In genomic region chr1:79079770-79080169, GRCh38 we compare ENCODE assay signal across 8 cellular contexts.
DNase-seq lines count a peak whose midpoint lies in the region; ATAC-seq and TF ChIP-seq lines count a peak whose summit lies in the region.

No MANE protein-coding gene starts in this region.

- no peak for TF ChIP-seq POLR2A in stomach (IDR thresholded peaks at IDR 0.05)

- no peaks in the 10 kb centered on the region for H3K4me1 ChIP-seq in stomach

- ATAC-seq in HG02870 (IDR thresholded peaks at IDR 0.05; ENCODE audit: unreplicated experiment), result no peak

- H3K27me3 ChIP-seq in stomach, result no peaks in the 10 kb centered on the region

- peak overlapping the region; percentile 44 for H3K27ac Mint-ChIP-seq in nephron progenitor cell

- H3K36me3 Mint-ChIP-seq in nephron progenitor cell (ENCODE audit: low read depth), result peaks cover 8% of the 10 kb centered on the region

- H3K27me3 Mint-ChIP-seq in nephron progenitor cell (ENCODE audit: low read depth, poor library complexity), result no peaks in the 10 kb centered on the region

- H3K9me3 Mint-ChIP-seq in nephron progenitor cell, result peaks cover 10% of the 10 kb centered on the region

- no peak overlapping the region for H3K27ac ChIP-seq in epithelial cell of prostate
- H3K27ac ChIP-seq in stomach, result no peak overlapping the region

- intact Hi-C loops in stomach (cut with DNase I; ENCODE audit: low total_unique reads), result no loop called here

- no peak for TF ChIP-seq EP300 in stomach (IDR thresholded peaks at IDR 0.05)

- peaks cover 27% of the 10 kb centered on the region for H3K4me1 Mint-ChIP-seq in nephron progenitor cell

- TF ChIP-seq CTCF in nephron progenitor cell (IDR thresholded peaks at IDR 0.05), result no peak
- TF ChIP-seq CTCF in stomach (IDR thresholded peaks at IDR 0.05), result no peak

- no peak overlapping the region for H3K4me3 Mint-ChIP-seq in nephron progenitor cell

- peak; percentile 97 for DNase-seq in DMS53 treated with DMSO at 0.1 percent for 48 hours (lab: John Stamatoyannopoulos, UW; ENCODE audit: unreplicated experiment)
- DNase-seq in NCI-H510A (lab: John Stamatoyannopoulos, UW), result peak; percentile 61
- peak; percentile 26 for DNase-seq in epithelial cell of prostate (ENCODE audit: low read depth, low spot score)
- peak; percentile 18 for DNase-seq in nephron progenitor cell
- DNase-seq in NCI-H2081 treated with DMSO at 0.1 percent for 48 hours (lab: John Stamatoyannopoulos, UW), result no peak
- DNase-seq in DMS79 treated with DMSO at 0.1 percent for 48 hours (lab: John Stamatoyannopoulos, UW), result no peak
- DNase-seq in stomach, result no peak

- no peaks in the 10 kb centered on the region for H3K9me3 ChIP-seq in stomach

- no peaks in the 10 kb centered on the region for H3K36me3 ChIP-seq in stomach

- no peak overlapping the region for H3K4me3 ChIP-seq in stomach

Comparison
In these comparisons a context has a peak if more than half of its experiments do, and no peak if none do; other contexts are left out.
1. DNase-seq: peak in DMS53 treated with DMSO at 0.1 percent for 48 hours (single experiment), NCI-H510A (single experiment), epithelial cell of prostate (single experiment) and nephron progenitor cell (single experiment); none in NCI-H2081 treated with DMSO at 0.1 percent for 48 hours (single experiment), DMS79 treated with DMSO at 0.1 percent for 48 hours (single experiment) and stomach (single experiment).